Comparison of ENCODE assay signal across 14 cellular contexts in genomic region chr12:114747156-114747555, GRCh38.
"Had no signal": no experiment of that assay in that cellular context is flagged by ENCODE, and none has a peak within 500 bp of the region (broad histone marks: within the 10 kb centered on the region; RNA-seq: fewer than 3 reads in every experiment).

No MANE protein-coding gene starts in this region.

- H3K4me2 ChIP-seq: smooth muscle cell had no signal

- H3K36me3 ChIP-seq: cardiac muscle cell, tibial nerve had no signal

- H3K36me3 Mint-ChIP-seq: naive thymus-derived CD4-positive, alpha-beta T cell; stimulated activated effector memory CD8-positive, alpha-beta T cell treated with anti-CD3 and anti-CD28 coated beads, Interleukin-12 subunit alpha, Interleukin-12 subunit beta, amount 100 ng/mL, for 72 hours had no signal

- H3K4me1 ChIP-seq: tibial nerve had no signal

- H3K27ac Mint-ChIP-seq: activated CD4-positive, alpha-beta memory T cell treated with anti-CD3 and anti-CD28 coated beads, Interleukin-2, amount 10 ng/mL, durations not matched to agents 7 days and 5 days; activated naive CD8-positive, alpha-beta T cell treated with anti-CD3 and anti-CD28 coated beads, Interleukin-2, amount 50 U/mL, for 24 hours; naive thymus-derived CD4-positive, alpha-beta T cell; stimulated activated effector memory CD8-positive, alpha-beta T cell treated with anti-CD3 and anti-CD28 coated beads, Interleukin-12 subunit alpha, Interleukin-12 subunit beta, amount 100 ng/mL, for 72 hours had no signal

- H3K9me3 Mint-ChIP-seq: activated naive CD8-positive, alpha-beta T cell treated with anti-CD3 and anti-CD28 coated beads, Interleukin-2, amount 50 U/mL, for 24 hours had no signal

- H3K4me3 Mint-ChIP-seq: activated CD4-positive, alpha-beta memory T cell treated with anti-CD3 and anti-CD28 coated beads, Interleukin-2, amount 10 ng/mL, durations not matched to agents 7 days and 5 days; activated naive CD8-positive, alpha-beta T cell treated with anti-CD3 and anti-CD28 coated beads, Interleukin-2, amount 50 U/mL, for 24 hours; naive thymus-derived CD4-positive, alpha-beta T cell; stimulated activated effector memory CD8-positive, alpha-beta T cell treated with anti-CD3 and anti-CD28 coated beads, Interleukin-12 subunit alpha, Interleukin-12 subunit beta, amount 100 ng/mL, for 72 hours had no signal

- ATAC-seq: activated naive CD8-positive, alpha-beta T cell treated with anti-CD3 and anti-CD28 coated beads, Interleukin-2, amount 50 U/mL, for 24 hours; naive thymus-derived CD4-positive, alpha-beta T cell; right cardiac atrium; stimulated activated effector memory CD8-positive, alpha-beta T cell treated with anti-CD3 and anti-CD28 coated beads, Interleukin-12 subunit alpha, Interleukin-12 subunit beta, amount 100 ng/mL, for 72 hours had no signal

- H3K27me3 Mint-ChIP-seq: activated CD4-positive, alpha-beta memory T cell treated with anti-CD3 and anti-CD28 coated beads, Interleukin-2, amount 10 ng/mL, durations not matched to agents 7 days and 5 days had no signal

- DNase-seq: activated CD4-positive, alpha-beta memory T cell treated with anti-CD3 and anti-CD28 coated beads, Interleukin-2, amount 10 ng/mL, durations not matched to agents 7 days and 5 days; activated CD8-positive, alpha-beta memory T cell treated with anti-CD3 and anti-CD28 coated beads, Interleukin-2, amount 50 U/mL, for 48 hours; activated naive CD4-positive, alpha-beta T cell; activated naive CD8-positive, alpha-beta T cell treated with anti-CD3 and anti-CD28 coated beads, Interleukin-2, amount 50 U/mL, for 24 hours; effector CD4-positive, alpha-beta T cell; hippocampal formation; naive thymus-derived CD4-positive, alpha-beta T cell; right cardiac atrium; T-helper 9 cell had no signal

- H3K27ac ChIP-seq: cardiac muscle cell, tibial nerve, VCaP had no signal

- H3K27me3 ChIP-seq: cardiac muscle cell, tibial nerve had no signal

- H3K4me3 ChIP-seq: cardiac muscle cell, smooth muscle cell, tibial nerve had no signal

- H3K4me1 Mint-ChIP-seq: activated CD4-positive, alpha-beta memory T cell treated with anti-CD3 and anti-CD28 coated beads, Interleukin-2, amount 10 ng/mL, durations not matched to agents 7 days and 5 days; activated naive CD8-positive, alpha-beta T cell treated with anti-CD3 and anti-CD28 coated beads, Interleukin-2, amount 50 U/mL, for 24 hours; stimulated activated effector memory CD8-positive, alpha-beta T cell treated with anti-CD3 and anti-CD28 coated beads, Interleukin-12 subunit alpha, Interleukin-12 subunit beta, amount 100 ng/mL, for 72 hours had no signal
